In genomic region chr10:68334672-68335467, GRCh38 we compare ENCODE assay signal across 1 cellular context.
TF ChIP-seq lines count a peak whose summit lies in the region.

No MANE protein-coding gene starts in this region.

TF ChIP-seq in IMR-90, 13 proteins besides CTCF, POLR2A, EP300 and RAD21 (continued from another document):
- no peak for TF ChIP-seq USF2 (IDR thresholded peaks at IDR 0.05; ENCODE audit: low read depth, low read length)
- TF ChIP-seq RFX5 (IDR thresholded peaks at IDR 0.05; ENCODE audit: low read depth, low read length), result no peak
- TF ChIP-seq SMC3 (IDR thresholded peaks at IDR 0.05; ENCODE audit: low read depth, low read length), result no peak
- no peak for TF ChIP-seq MXI1 (IDR thresholded peaks at IDR 0.05; ENCODE audit: borderline replicate concordance, low read depth, low read length)
TF ChIP-seq in IMR-90: peak in this region for 0.
